17 cellular contexts compared by ENCODE assay signal in the genomic region with DNA sequence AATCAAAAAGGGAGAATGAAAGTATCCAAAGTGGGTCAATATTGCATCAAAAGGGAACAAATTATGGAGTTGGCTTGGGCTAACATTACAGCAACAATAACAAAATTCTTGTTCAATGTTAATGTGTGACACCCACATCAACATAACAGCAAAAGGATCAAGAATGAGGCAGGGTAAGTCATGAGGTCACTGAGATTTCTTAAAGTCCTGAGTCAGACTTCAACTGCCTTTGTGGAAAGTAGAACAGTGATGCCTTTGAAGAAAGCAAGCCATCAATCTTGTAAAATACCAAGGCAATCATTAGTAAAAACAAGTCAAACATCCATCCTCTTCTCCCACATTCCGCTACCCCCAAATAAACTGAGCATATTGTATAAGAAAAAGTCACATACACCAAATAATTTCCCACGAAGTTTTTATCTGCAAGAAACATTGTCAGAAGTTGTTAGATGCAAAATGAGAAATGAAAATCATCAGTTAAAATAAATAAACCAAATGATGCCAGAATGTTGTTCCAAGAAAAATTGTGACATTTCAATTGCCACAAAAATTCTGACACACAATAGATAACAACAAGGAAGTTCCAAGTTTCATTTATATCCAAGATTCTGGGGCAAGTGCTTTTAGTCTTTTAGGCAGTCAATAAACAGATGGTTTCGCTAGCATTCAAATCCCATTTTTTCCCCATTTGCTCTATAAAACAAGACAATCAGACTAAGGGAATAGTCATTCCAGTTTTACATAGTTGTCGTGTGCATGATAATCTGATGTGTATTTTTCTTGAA.
DNase-seq lines count a peak whose midpoint lies in the region; ATAC-seq and TF ChIP-seq lines count a peak whose summit lies in the region.
"Had no signal": no experiment of that assay in that cellular context is flagged by ENCODE, and none has a peak within 500 bp of the region (broad histone marks: within the 10 kb centered on the region; RNA-seq: fewer than 3 reads in every experiment).

No MANE protein-coding gene starts in this region.

- no peaks in the 10 kb centered on the region for H3K4me1 ChIP-seq in body of pancreas
- H3K4me1 ChIP-seq: ascending aorta, SJCRH30 had no signal

- H3K9me3 ChIP-seq in body of pancreas = no peaks in the 10 kb centered on the region
- H3K9me3 ChIP-seq: ascending aorta, SJCRH30 had no signal

- no peak overlapping the region for H3K4me3 Mint-ChIP-seq in nephron
- H3K4me3 Mint-ChIP-seq in activated T-helper 1 cell treated with anti-CD3 and anti-CD28 coated beads, Interleukin-12 subunit alpha, Interleukin-12 subunit beta, Interleukin-2, Interleukin-4 antibody, amounts not matched to agents 30 ng/mL and 10 ng/mL and 1 ng/mL, durations not matched to agents 14 hours and 24 hours and 36 hours = no peak overlapping the region
- no peak overlapping the region for H3K4me3 Mint-ChIP-seq in activated CD8-positive, alpha-beta memory T cell treated with anti-CD3 and anti-CD28 coated beads, Interleukin-2, amount 10 ng/mL, durations not matched to agents 7 days and 5 days
- H3K4me3 Mint-ChIP-seq: HFFc6 had no signal

- H3K36me3 ChIP-seq in body of pancreas (replicated peaks in 1 of 2; ENCODE audit: insufficient read depth in 1 of 2, low read depth in 2 of 2) = no peaks in the 10 kb centered on the region
- H3K36me3 ChIP-seq: ascending aorta, SJCRH30 had no signal

- H3K27me3 ChIP-seq in body of pancreas = no peaks in the 10 kb centered on the region
- H3K27me3 ChIP-seq: ascending aorta, dorsolateral prefrontal cortex, SJCRH30 had no signal

- no peak for TF ChIP-seq CTCF in nephron (IDR thresholded peaks at IDR 0.05; ENCODE audit: unreplicated experiment in 3 of 3)
- TF ChIP-seq CTCF in body of pancreas (IDR thresholded peaks at IDR 0.05) = no peak

- WGBS in body of pancreas, 2 donors = 56 to 58% methylated on average over 4 of the region's 4 CpGs

- no peak overlapping the region for H3K4me3 ChIP-seq in body of pancreas
- H3K4me3 ChIP-seq: ascending aorta, dorsolateral prefrontal cortex, SJCRH30 had no signal

- TF ChIP-seq POLR2A in body of pancreas (IDR thresholded peaks at IDR 0.05) = no peak

- DNase-seq in AG08395 (ENCODE audit: low spot score) = peak; percentile 14
- DNase-seq in RPMI7951 (ENCODE audit: low read depth) = peak; percentile 17
- DNase-seq in fibroblast of gingiva (ENCODE audit: low read depth) = peak; percentile 33
- no peak for DNase-seq in body of pancreas
- DNase-seq in activated naive CD4-positive, alpha-beta T cell treated with anti-CD3 and anti-CD28 coated beads, Interleukin-2, amount 50 U/mL, for 16 hours = no peak
- no peak for DNase-seq in activated T-helper 1 cell treated with anti-CD3 and anti-CD28 coated beads, Interleukin-12 subunit alpha, Interleukin-12 subunit beta, Interleukin-2, Interleukin-4 antibody, amounts not matched to agents 30 ng/mL and 10 ng/mL and 1 ng/mL, durations not matched to agents 14 hours and 24 hours and 36 hours (ENCODE audit: low spot score)
- no peak for DNase-seq in activated CD8-positive, alpha-beta memory T cell treated with anti-CD3 and anti-CD28 coated beads, Interleukin-2, amount 10 ng/mL, durations not matched to agents 7 days and 5 days
- DNase-seq: activated CD4-positive, alpha-beta T cell treated with anti-CD3 and anti-CD28 coated beads, Interleukin-2, amount 50 U/mL, for 4 hours; dorsolateral prefrontal cortex; HFFc6; KG1; NCI-H1417; NCI-H345; SJCRH30 had no signal

- H3K36me3 Mint-ChIP-seq in nephron (ENCODE audit: low read depth) = no peaks in the 10 kb centered on the region
- H3K36me3 Mint-ChIP-seq in activated T-helper 1 cell treated with anti-CD3 and anti-CD28 coated beads, Interleukin-12 subunit alpha, Interleukin-12 subunit beta, Interleukin-2, Interleukin-4 antibody, amounts not matched to agents 30 ng/mL and 10 ng/mL and 1 ng/mL, durations not matched to agents 14 hours and 24 hours and 36 hours (ENCODE audit: low read depth) = no peaks in the 10 kb centered on the region
- H3K36me3 Mint-ChIP-seq in activated CD8-positive, alpha-beta memory T cell treated with anti-CD3 and anti-CD28 coated beads, Interleukin-2, amount 10 ng/mL, durations not matched to agents 7 days and 5 days = no peaks in the 10 kb centered on the region

- no peak overlapping the region for H3K27ac ChIP-seq in body of pancreas
- H3K27ac ChIP-seq: ascending aorta, dorsolateral prefrontal cortex, HL-60, SJCRH30 had no signal

- peaks cover 24% of the 10 kb centered on the region for H3K4me1 Mint-ChIP-seq in nephron
- no peaks in the 10 kb centered on the region for H3K4me1 Mint-ChIP-seq in activated T-helper 1 cell treated with anti-CD3 and anti-CD28 coated beads, Interleukin-12 subunit alpha, Interleukin-12 subunit beta, Interleukin-2, Interleukin-4 antibody, amounts not matched to agents 30 ng/mL and 10 ng/mL and 1 ng/mL, durations not matched to agents 14 hours and 24 hours and 36 hours (ENCODE audit: low read depth)
- no peaks in the 10 kb centered on the region for H3K4me1 Mint-ChIP-seq in activated CD8-positive, alpha-beta memory T cell treated with anti-CD3 and anti-CD28 coated beads, Interleukin-2, amount 10 ng/mL, durations not matched to agents 7 days and 5 days

- no peak for ATAC-seq in body of pancreas
- no peak for ATAC-seq in activated CD8-positive, alpha-beta memory T cell treated with anti-CD3 and anti-CD28 coated beads, Interleukin-2, amount 10 ng/mL, durations not matched to agents 7 days and 5 days

- no peaks in the 10 kb centered on the region for H3K9me3 Mint-ChIP-seq in nephron
- peaks cover 3% of the 10 kb centered on the region for H3K9me3 Mint-ChIP-seq in activated T-helper 1 cell treated with anti-CD3 and anti-CD28 coated beads, Interleukin-12 subunit alpha, Interleukin-12 subunit beta, Interleukin-2, Interleukin-4 antibody, amounts not matched to agents 30 ng/mL and 10 ng/mL and 1 ng/mL, durations not matched to agents 14 hours and 24 hours and 36 hours
- no peaks in the 10 kb centered on the region for H3K9me3 Mint-ChIP-seq in activated CD8-positive, alpha-beta memory T cell treated with anti-CD3 and anti-CD28 coated beads, Interleukin-2, amount 10 ng/mL, durations not matched to agents 7 days and 5 days (ENCODE audit: low read depth)

- H3K27me3 Mint-ChIP-seq in nephron (ENCODE audit: low read depth) = no peaks in the 10 kb centered on the region
- H3K27me3 Mint-ChIP-seq in activated T-helper 1 cell treated with anti-CD3 and anti-CD28 coated beads, Interleukin-12 subunit alpha, Interleukin-12 subunit beta, Interleukin-2, Interleukin-4 antibody, amounts not matched to agents 30 ng/mL and 10 ng/mL and 1 ng/mL, durations not matched to agents 14 hours and 24 hours and 36 hours (ENCODE audit: insufficient read depth) = no peaks in the 10 kb centered on the region
- H3K27me3 Mint-ChIP-seq in activated CD8-positive, alpha-beta memory T cell treated with anti-CD3 and anti-CD28 coated beads, Interleukin-2, amount 10 ng/mL, durations not matched to agents 7 days and 5 days = peaks cover 16% of the 10 kb centered on the region

- intact Hi-C loops in body of pancreas (cut with DNase I) = no loop called here
- intact Hi-C loops in activated T-helper 1 cell treated with anti-CD3 and anti-CD28 coated beads, Interleukin-12 subunit alpha, Interleukin-12 subunit beta, Interleukin-2, Interleukin-4 antibody, amounts not matched to agents 30 ng/mL and 10 ng/mL and 1 ng/mL, durations not matched to agents 14 hours and 24 hours and 36 hours (cut with micrococcal nuclease) = no loop called here

- H3K27ac Mint-ChIP-seq in nephron = peak overlapping the region; percentile 21 to 62 (median 55)
- no peak overlapping the region for H3K27ac Mint-ChIP-seq in activated T-helper 1 cell treated with anti-CD3 and anti-CD28 coated beads, Interleukin-12 subunit alpha, Interleukin-12 subunit beta, Interleukin-2, Interleukin-4 antibody, amounts not matched to agents 30 ng/mL and 10 ng/mL and 1 ng/mL, durations not matched to agents 14 hours and 24 hours and 36 hours
- H3K27ac Mint-ChIP-seq in activated CD8-positive, alpha-beta memory T cell treated with anti-CD3 and anti-CD28 coated beads, Interleukin-2, amount 10 ng/mL, durations not matched to agents 7 days and 5 days = no peak overlapping the region
- H3K27ac Mint-ChIP-seq: HFFc6 had no signal

- CTCF ChIA-PET in activated CD8-positive, alpha-beta memory T cell treated with anti-CD3 and anti-CD28 coated beads, Interleukin-2, amount 10 ng/mL, durations not matched to agents 7 days and 5 days (lab: Charles Lee) = no interaction called here

Comparison
In these comparisons a context has a peak if more than half of its experiments do, and no peak if none do; other contexts are left out.
1. DNase-seq: peak in AG08395 (single experiment), RPMI7951 (single experiment) and fibroblast of gingiva (single experiment); none in body of pancreas (0 of 4), activated naive CD4-positive, alpha-beta T cell treated with anti-CD3 and anti-CD28 coated beads, Interleukin-2, amount 50 U/mL, for 16 hours (single experiment), activated T-helper 1 cell treated with anti-CD3 and anti-CD28 coated beads, Interleukin-12 subunit alpha, Interleukin-12 subunit beta, Interleukin-2, Interleukin-4 antibody, amounts not matched to agents 30 ng/mL and 10 ng/mL and 1 ng/mL, durations not matched to agents 14 hours and 24 hours and 36 hours (single experiment) and activated CD8-positive, alpha-beta memory T cell treated with anti-CD3 and anti-CD28 coated beads, Interleukin-2, amount 10 ng/mL, durations not matched to agents 7 days and 5 days (single experiment).
2. H3K27ac Mint-ChIP-seq: peak in nephron (3 of 3); none in activated T-helper 1 cell treated with anti-CD3 and anti-CD28 coated beads, Interleukin-12 subunit alpha, Interleukin-12 subunit beta, Interleukin-2, Interleukin-4 antibody, amounts not matched to agents 30 ng/mL and 10 ng/mL and 1 ng/mL, durations not matched to agents 14 hours and 24 hours and 36 hours (single experiment) and activated CD8-positive, alpha-beta memory T cell treated with anti-CD3 and anti-CD28 coated beads, Interleukin-2, amount 10 ng/mL, durations not matched to agents 7 days and 5 days (single experiment).